Comparison of ENCODE assay signal across 22 cellular contexts in genomic region chr1:116389705-116390104, GRCh38. TPM values are rescaled to one million over a fixed set of nuclear protein-coding genes. Genes with fewer than 3 reads are reported as not detected.
DNase-seq lines count a peak whose midpoint lies in the region; ATAC-seq and TF ChIP-seq lines count a peak whose summit lies in the region.
"Had no signal": no experiment of that assay in that cellular context is flagged by ENCODE, and none has a peak within 500 bp of the region (broad histone marks: within the 10 kb centered on the region; RNA-seq: fewer than 3 reads in every experiment).

No MANE protein-coding gene starts in this region.

- DNase-seq in A673 (ENCODE audit: low spot score): no peak
- no peak for DNase-seq in CD8-positive, alpha-beta T cell
- no peak for DNase-seq in activated CD8-positive, alpha-beta T cell treated with anti-CD3 and anti-CD28 coated beads, Interleukin-2, amount 10 ng/mL, durations not matched to agents 7 days and 5 days
- no peak for DNase-seq in immature natural killer cell
- no peak for DNase-seq in NOMO-1 treated with DMSO at 0.1 percent for 48 hours (lab: John Stamatoyannopoulos, UW; ENCODE audit: unreplicated experiment)
- DNase-seq in H4 (ENCODE audit: low spot score): no peak
- DNase-seq in hepatocyte (ENCODE audit: low spot score): no peak
- DNase-seq: cerebellar nuclear complex, erythroblast, foreskin fibroblast, heart right ventricle, IMR-90, left lung, NCI-H1417 treated with DMSO at 0.1 percent for 48 hours, NCI-H2107, NCI-H510A treated with DMSO at 0.1 percent for 48 hours, RPMI8226, SK-N-SH, substantia nigra had no signal

- peaks cover 47% of the 10 kb centered on the region for H3K79me2 ChIP-seq in hepatocyte

- BruUV-seq in A673 (replicated peaks; lab: Mats Ljungman, UMichigan): no TSS peak

- peak; percentile 30 for ATAC-seq in CD8-positive, alpha-beta T cell
- ATAC-seq in activated CD8-positive, alpha-beta T cell treated with anti-CD3 and anti-CD28 coated beads, Interleukin-2, amount 10 ng/mL, durations not matched to agents 7 days and 5 days: no peak

- peaks cover 61% of the 10 kb centered on the region for H3K4me1 Mint-ChIP-seq in CD8-positive, alpha-beta T cell (ENCODE audit: low read depth)
- peaks cover 54% of the 10 kb centered on the region for H3K4me1 Mint-ChIP-seq in activated CD8-positive, alpha-beta T cell treated with anti-CD3 and anti-CD28 coated beads, Interleukin-2, amount 10 ng/mL, durations not matched to agents 7 days and 5 days (ENCODE audit: low read depth)
- H3K4me1 Mint-ChIP-seq in immature natural killer cell: peaks cover 18 to 44% of the 10 kb centered on the region in 2 donors
- H3K4me1 Mint-ChIP-seq: CD14-positive monocyte had no signal

- no peak for TF ChIP-seq CTCF in A673 (conservative IDR thresholded peaks at IDR 0.05; ENCODE audit: low read depth, low read length)
- no peak for TF ChIP-seq CTCF in CD8-positive, alpha-beta T cell (IDR thresholded peaks at IDR 0.05)
- TF ChIP-seq CTCF in hepatocyte (IDR thresholded peaks at IDR 0.05; ENCODE audit: poor library complexity): no peak

- no peak overlapping the region for H2AFZ ChIP-seq in hepatocyte

- peaks cover 99% of the 10 kb centered on the region for H3K36me3 ChIP-seq in A673 (ENCODE audit: insufficient read depth, low read length, poor library complexity, severe bottlenecking)
- H3K36me3 ChIP-seq in CD8-positive, alpha-beta T cell (ENCODE audit: insufficient read depth, low read length): peaks cover 90% of the 10 kb centered on the region
- H3K36me3 ChIP-seq in hepatocyte (replicated peaks; ENCODE audit: insufficient read depth, low read depth): peaks cover 20% of the 10 kb centered on the region

- peaks cover 94% of the 10 kb centered on the region for H3K36me3 Mint-ChIP-seq in CD8-positive, alpha-beta T cell
- H3K36me3 Mint-ChIP-seq in activated CD8-positive, alpha-beta T cell treated with anti-CD3 and anti-CD28 coated beads, Interleukin-2, amount 10 ng/mL, durations not matched to agents 7 days and 5 days (ENCODE audit: low read depth): peaks cover 87% of the 10 kb centered on the region
- peaks cover 40 to 70% (median 43%) of the 10 kb centered on the region in 3 donors for H3K36me3 Mint-ChIP-seq in immature natural killer cell

- no peaks in the 10 kb centered on the region for H3K27me3 Mint-ChIP-seq in CD8-positive, alpha-beta T cell (ENCODE audit: low read depth)
- no peaks in the 10 kb centered on the region for H3K27me3 Mint-ChIP-seq in activated CD8-positive, alpha-beta T cell treated with anti-CD3 and anti-CD28 coated beads, Interleukin-2, amount 10 ng/mL, durations not matched to agents 7 days and 5 days (ENCODE audit: low read depth)
- H3K27me3 Mint-ChIP-seq in immature natural killer cell (ENCODE audit: low read depth in 3 of 3): peaks cover 0 to 1% (median 0%) of the 10 kb centered on the region in 3 donors
- H3K27me3 Mint-ChIP-seq: activated CD8-positive, alpha-beta memory T cell treated with anti-CD3 and anti-CD28 coated beads, Interleukin-2, amount 10 ng/mL, durations not matched to agents 7 days and 5 days had no signal

- peaks cover 64% of the 10 kb centered on the region for H3K4me1 ChIP-seq in A673 (ENCODE audit: insufficient read depth, low read length, poor library complexity, severe bottlenecking)
- peaks cover 13% of the 10 kb centered on the region for H3K4me1 ChIP-seq in CD8-positive, alpha-beta T cell (ENCODE audit: insufficient read depth, low read length)
- H3K4me1 ChIP-seq in hepatocyte (ENCODE audit: insufficient read depth): peaks cover 9% of the 10 kb centered on the region
- H3K4me1 ChIP-seq: prostate gland had no signal

- H3K4me3 Mint-ChIP-seq in CD8-positive, alpha-beta T cell: no peak overlapping the region
- H3K4me3 Mint-ChIP-seq in activated CD8-positive, alpha-beta T cell treated with anti-CD3 and anti-CD28 coated beads, Interleukin-2, amount 10 ng/mL, durations not matched to agents 7 days and 5 days: no peak overlapping the region
- H3K4me3 Mint-ChIP-seq in immature natural killer cell: peak overlapping the region in 1 of 5 donors; percentile 73
- H3K4me3 Mint-ChIP-seq: activated CD8-positive, alpha-beta memory T cell treated with anti-CD3 and anti-CD28 coated beads, Interleukin-2, amount 10 ng/mL, durations not matched to agents 7 days and 5 days; CD14-positive monocyte had no signal

- H3K4me2 ChIP-seq in hepatocyte: no peak overlapping the region
- H3K4me2 ChIP-seq: SK-N-SH had no signal

- POLR2A ChIA-PET in A673 (lab: Charles Lee; ENCODE audit: low non-redundant PET): no interaction called here
- POLR2A ChIA-PET in CD8-positive, alpha-beta T cell (lab: Charles Lee): interaction anchor here (0.7 to 2.4 kb wide), 2 partner anchors 13 to 30 kb away, joined by 3 to 11 read pairs; no protein-coding TSS in a partner anchor
- POLR2A ChIA-PET in activated CD8-positive, alpha-beta T cell treated with anti-CD3 and anti-CD28 coated beads, Interleukin-2, amount 10 ng/mL, durations not matched to agents 7 days and 5 days (lab: Charles Lee): no interaction called here

- CTCF ChIA-PET in A673 (lab: Charles Lee): no interaction called here
- CTCF ChIA-PET in CD8-positive, alpha-beta T cell (lab: Charles Lee): interaction anchor here (0.9 to 1.1 kb wide), 3 partner anchors 14 to 95 kb away, joined by 3 to 4 read pairs (median 3); no protein-coding TSS in a partner anchor
- CTCF ChIA-PET in activated CD8-positive, alpha-beta T cell treated with anti-CD3 and anti-CD28 coated beads, Interleukin-2, amount 10 ng/mL, durations not matched to agents 7 days and 5 days (lab: Charles Lee): interaction anchor here (1.3 to 3.3 kb wide), 5 partner anchors 8 to 251 kb away, joined by 5 to 13 read pairs (median 7); no protein-coding TSS in a partner anchor

- H3K9me3 Mint-ChIP-seq in CD8-positive, alpha-beta T cell: no peaks in the 10 kb centered on the region
- H3K9me3 Mint-ChIP-seq in activated CD8-positive, alpha-beta T cell treated with anti-CD3 and anti-CD28 coated beads, Interleukin-2, amount 10 ng/mL, durations not matched to agents 7 days and 5 days (ENCODE audit: insufficient read depth): no peaks in the 10 kb centered on the region
- H3K9me3 Mint-ChIP-seq in immature natural killer cell: no peaks in the 10 kb centered on the region
- H3K9me3 Mint-ChIP-seq: CD14-positive monocyte had no signal

- H4K20me1 ChIP-seq in hepatocyte (ENCODE audit: insufficient read depth, poor library complexity, severe bottlenecking): no peaks in the 10 kb centered on the region

- peak overlapping the region; percentile 55 for H3K27ac ChIP-seq in A673 (ENCODE audit: low read depth, low read length, poor library complexity, severe bottlenecking)
- no peak overlapping the region for H3K27ac ChIP-seq in CD8-positive, alpha-beta T cell (ENCODE audit: low read depth, low read length)
- no peak overlapping the region for H3K27ac ChIP-seq in hepatocyte
- H3K27ac ChIP-seq: left lung had no signal

- intact Hi-C loops in A673 (cut with micrococcal nuclease; ENCODE audit: unreplicated experiment): no loop called here
- intact Hi-C loops in CD8-positive, alpha-beta T cell (cut with DNase I, micrococcal nuclease): loop anchor here (1.0 to 5.0 kb wide), 3 partner anchors 11 to 157 kb away; partner anchors contain the start of gene ATP1A1 (in 1 of the 2)

- no peaks in the 10 kb centered on the region for H3K9me2 ChIP-seq in hepatocyte (replicated peaks; ENCODE audit: insufficient read depth)
- H3K9me2 ChIP-seq: SK-N-SH had no signal

- peak overlapping the region; percentile 72 for H3K27ac Mint-ChIP-seq in CD8-positive, alpha-beta T cell
- H3K27ac Mint-ChIP-seq in activated CD8-positive, alpha-beta T cell treated with anti-CD3 and anti-CD28 coated beads, Interleukin-2, amount 10 ng/mL, durations not matched to agents 7 days and 5 days: peak overlapping the region; percentile 53
- H3K27ac Mint-ChIP-seq in immature natural killer cell: peak overlapping the region in 4 of 6 donors; percentile 44 to 95 (median 79)

- H3K27me3 ChIP-seq in A673 (replicated peaks; ENCODE audit: insufficient read depth, low read depth, low read length, poor library complexity) (no peaks in the 10 kb centered on the region), hepatocyte (no peaks in the 10 kb centered on the region)
- no peaks in the 10 kb centered on the region for H3K27me3 ChIP-seq in CD8-positive, alpha-beta T cell (ENCODE audit: insufficient read depth, low read length)
- H3K27me3 ChIP-seq: heart right ventricle, left lung had no signal

- H3K4me3 ChIP-seq in A673 (ENCODE audit: low read depth, low read length, poor library complexity, severe bottlenecking): no peak overlapping the region
- H3K4me3 ChIP-seq in CD8-positive, alpha-beta T cell (ENCODE audit: low read depth, low read length): no peak overlapping the region
- H3K4me3 ChIP-seq in hepatocyte: no peak overlapping the region
- H3K4me3 ChIP-seq: heart right ventricle, left lung, prostate gland had no signal

- H3K9me3 ChIP-seq in A673 (ENCODE audit: low read depth, low read length, poor library complexity, severe bottlenecking) (no peaks in the 10 kb centered on the region), hepatocyte (ENCODE audit: low read depth) (no peaks in the 10 kb centered on the region)
- H3K9me3 ChIP-seq in CD8-positive, alpha-beta T cell (ENCODE audit: low read length): no peaks in the 10 kb centered on the region
- H3K9me3 ChIP-seq: heart right ventricle, left lung, prostate gland, SK-N-SH had no signal

- WGBS in hepatocyte (ENCODE audit: low lambda C conversion rate, missing lambda C conversion rate): 98% methylated on average over 6 of the region's 6 CpGs

RNA-seq across cellular contexts. Expression of gene ATP1A1, which starts 16.7 kb away (rescaled TPM):
- total RNA-seq in A673 (2021) (1,293 and 1,420 TPM in 2 replicates), hepatocyte (559 and 564 TPM in 2 replicates)
- total RNA-seq in CD8-positive, alpha-beta T cell: 100 to 1,000 TPM; 204 to 211 TPM
- 100 to 1,000 TPM; 203 to 204 TPM for total RNA-seq in activated CD8-positive, alpha-beta T cell treated with anti-CD3 and anti-CD28 coated beads, Interleukin-2, amount 10 ng/mL, durations not matched to agents 7 days and 5 days
- polyA plus RNA-seq in immature natural killer cell (10 to 100 TPM; 21.5 to 38.7 (median 24.2) TPM), hepatocyte (412 and 415 TPM in 2 replicates)
- 17.7 and 30.8 TPM in 2 replicates for total RNA-seq in H4 (2014; rRNA removed; shearing (Covaris generic))
